23 cellular contexts compared by ENCODE assay signal in the genomic region with DNA sequence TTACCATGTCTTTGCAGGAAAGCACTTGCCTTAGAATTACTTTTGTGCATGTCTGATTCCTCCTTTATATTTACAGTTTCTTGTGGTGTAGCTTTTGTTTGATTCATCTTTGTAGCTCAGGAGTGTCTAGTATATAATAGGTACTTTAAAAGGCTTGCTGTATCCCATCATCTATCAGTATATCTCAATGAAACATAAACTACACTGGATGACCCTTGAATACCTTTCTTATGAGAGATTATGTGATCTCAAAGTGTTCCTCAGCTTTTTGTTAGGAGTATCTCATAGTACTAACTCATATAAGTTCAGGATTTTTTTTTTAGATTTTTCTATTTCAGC.
"Had no signal": no experiment of that assay in that cellular context is flagged by ENCODE, and none has a peak within 500 bp of the region (broad histone marks: within the 10 kb centered on the region; RNA-seq: fewer than 3 reads in every experiment).

No MANE protein-coding gene starts in this region.

- H3K36me3 Mint-ChIP-seq: T-cell had no signal

- H3K4me3 ChIP-seq: PC-9 had no signal

- H3K27ac ChIP-seq: PC-9 had no signal

- H2AFZ ChIP-seq: PC-9 had no signal

- H3K4me2 ChIP-seq: PC-9, SK-N-SH had no signal

- H3K4me3 Mint-ChIP-seq: T-cell had no signal

- H3K27ac Mint-ChIP-seq: T-cell had no signal

- FAIRE-seq: HepG2, RCC 7860 had no signal

- DNase-seq: IMR-90, Karpas-422, KG1, MM.1S, NCI-H1092 treated with DMSO at 0.1 percent for 48 hours, NCI-H1436, NCI-H1694, NCI-H187 treated with DMSO at 0.1 percent for 48 hours, NCI-H2029 treated with DMSO at 0.1 percent for 48 hours, NCI-H2171, NCI-H226, NCI-H446, NCI-H510A, NCI-H524 treated with DMSO at 0.1 percent for 48 hours, NCI-H774, PC-9, Right ventricle myocardium superior, RPMI8226, SK-N-SH, SW 1271, T-cell had no signal

- ATAC-seq: HepG2, T-cell had no signal

- H3K27me3 Mint-ChIP-seq: T-cell had no signal

- H3K9me2 ChIP-seq: SK-N-SH had no signal

- H3K9me3 ChIP-seq: SK-N-SH had no signal

- H3K4me1 Mint-ChIP-seq: T-cell had no signal
